23 cellular contexts compared by ENCODE assay signal in genomic region chr19:53844849-53845246, GRCh38. TPM values are rescaled to one million over a fixed set of nuclear protein-coding genes. Genes with fewer than 3 reads are reported as not detected.
DNase-seq lines count a peak whose midpoint lies in the region; ATAC-seq, FAIRE-seq and TF ChIP-seq lines count a peak whose summit lies in the region.
"Had no signal": no experiment of that assay in that cellular context is flagged by ENCODE, and none has a peak within 500 bp of the region (broad histone marks: within the 10 kb centered on the region; RNA-seq: fewer than 3 reads in every experiment).

No MANE protein-coding gene starts in this region.

- H2AFZ ChIP-seq in GM23248 = no peak overlapping the region

- no peaks in the 10 kb centered on the region for H3K36me3 Mint-ChIP-seq in CD14-positive monocyte
- H3K36me3 Mint-ChIP-seq in naive thymus-derived CD4-positive, alpha-beta T cell = peaks cover 0 to 5% (median 0%) of the 10 kb centered on the region in 5 donors

- H3K9me3 ChIP-seq in naive thymus-derived CD4-positive, alpha-beta T cell (ENCODE audit: control insufficient read depth in 2 of 3, low read length in 3 of 3) = no peaks in the 10 kb centered on the region
- H3K9me3 ChIP-seq in GM23248 (ENCODE audit: low read depth) = no peaks in the 10 kb centered on the region

- H3K27me3 Mint-ChIP-seq in CD14-positive monocyte (ENCODE audit: low read depth in 3 of 3) = peaks cover 0 to 2% (median 0%) of the 10 kb centered on the region in 3 donors
- peaks cover 18 to 30% (median 23%) of the 10 kb centered on the region in 5 donors for H3K27me3 Mint-ChIP-seq in naive thymus-derived CD4-positive, alpha-beta T cell

- 90 to 93% methylated on average over 9 of the region's 9 CpGs for WGBS in GM23248 (ENCODE audit: low coverage in 1 of 2, low lambda C conversion rate in 2 of 2, missing lambda C conversion rate in 2 of 2), 2 experiments

- intact Hi-C loops in CD14-positive monocyte (cut with micrococcal nuclease) = loop anchor here (5.0 kb wide), 1 partner anchor 37 kb away; the partner anchor contains the start of gene PRKCG (in 2 of the 2)
- intact Hi-C loops in naive thymus-derived CD4-positive, alpha-beta T cell (cut with micrococcal nuclease) = loop anchor here in 1 of 2 donors (5.0 kb wide), 1 partner anchor 648 kb away; no protein-coding TSS in a partner anchor

- in situ Hi-C loops in GM23248 (cut with MboI) = no loop called here

- H3K4me3 ChIP-seq in naive thymus-derived CD4-positive, alpha-beta T cell (ENCODE audit: low read length) = no peak overlapping the region
- no peak overlapping the region for H3K4me3 ChIP-seq in GM23248
- H3K4me3 ChIP-seq: K562 had no signal

- peak overlapping the region; percentile 21 to 48 for H3K4me3 Mint-ChIP-seq in CD14-positive monocyte
- H3K4me3 Mint-ChIP-seq in naive thymus-derived CD4-positive, alpha-beta T cell = no peak overlapping the region

- H3K4me2 ChIP-seq in GM23248 (ENCODE audit: unreplicated experiment) = no peak overlapping the region

- H3K36me3 ChIP-seq in naive thymus-derived CD4-positive, alpha-beta T cell (ENCODE audit: control insufficient read depth in 2 of 3, insufficient read depth in 3 of 3, low read length in 3 of 3) = no peaks in the 10 kb centered on the region
- H3K36me3 ChIP-seq in GM23248 (ENCODE audit: low read depth) = no peaks in the 10 kb centered on the region

- H3K9me3 Mint-ChIP-seq in CD14-positive monocyte = peaks cover 0 to 3% (median 0%) of the 10 kb centered on the region in 7 donors
- peaks cover 0 to 2% (median 0%) of the 10 kb centered on the region in 11 donors for H3K9me3 Mint-ChIP-seq in naive thymus-derived CD4-positive, alpha-beta T cell

- ATAC-seq in naive thymus-derived CD4-positive, alpha-beta T cell = peak; percentile 63
- ATAC-seq: K562 had no signal

- peaks cover 0 to 3% of the 10 kb centered on the region in 2 donors for H3K4me1 ChIP-seq in naive thymus-derived CD4-positive, alpha-beta T cell (ENCODE audit: control insufficient read depth in 2 of 2, insufficient read depth in 2 of 2, low read length in 2 of 2)
- peaks cover 24% of the 10 kb centered on the region for H3K4me1 ChIP-seq in GM23248 (ENCODE audit: insufficient read depth)

- CTCF ChIA-PET in naive thymus-derived CD4-positive, alpha-beta T cell (lab: Charles Lee) = no interaction called here

- H3K27ac Mint-ChIP-seq in CD14-positive monocyte = peak overlapping the region; percentile 77 to 98 (median 95)
- no peak overlapping the region for H3K27ac Mint-ChIP-seq in naive thymus-derived CD4-positive, alpha-beta T cell

- peaks cover 76% of the 10 kb centered on the region for H3K4me1 Mint-ChIP-seq in CD14-positive monocyte
- peaks cover 0 to 7% (median 5%) of the 10 kb centered on the region in 7 donors for H3K4me1 Mint-ChIP-seq in naive thymus-derived CD4-positive, alpha-beta T cell

- no peaks in the 10 kb centered on the region for H3K79me2 ChIP-seq in GM23248 (ENCODE audit: insufficient read depth)

- no peak overlapping the region for H3K27ac ChIP-seq in naive thymus-derived CD4-positive, alpha-beta T cell (ENCODE audit: low read depth, low read length)
- no peak overlapping the region for H3K27ac ChIP-seq in GM23248

- FAIRE-seq in D721Med (lab: Jason Lieb, UNC) = no peak
- FAIRE-seq: GM19239, K562, RCC 7860 had no signal

- H3K27me3 ChIP-seq in naive thymus-derived CD4-positive, alpha-beta T cell (ENCODE audit: control insufficient read depth in 2 of 2, insufficient read depth in 2 of 2, low read length in 2 of 2) = peaks cover 0 to 4% of the 10 kb centered on the region in 2 donors
- H3K27me3 ChIP-seq in GM23248 (replicated peaks; ENCODE audit: insufficient read depth) = no peaks in the 10 kb centered on the region

- DNase-seq in CD14-positive monocyte (ENCODE audit: low spot score) (peak; percentile 89), MV-4-11 (lab: John Stamatoyannopoulos, UW) (peak; percentile 80), SIG-M5 (lab: John Stamatoyannopoulos, UW) (peak; percentile 17), GM23248 (no peak), DMS 273 treated with DMSO at 0.1 percent for 48 hours (lab: John Stamatoyannopoulos, UW) (no peak), D721Med (ENCODE audit: insufficient read length, low spot score) (no peak), kidney glomerular epithelial cell (lab: John Stamatoyannopoulos, UW) (no peak)
- no peak for DNase-seq in naive thymus-derived CD4-positive, alpha-beta T cell
- DNase-seq: C1 segment of cervical spinal cord, GF-D8, HCEC 1CT, NCI-H1048, NCI-H1436, NCI-H1930, NCI-H345, NCI-H524 treated with DMSO at 0.1 percent for 48 hours, Right ventricle myocardium superior, T-helper 1 cell had no signal

- POLR2A ChIA-PET in naive thymus-derived CD4-positive, alpha-beta T cell (lab: Charles Lee) = no interaction called here

- H3F3A ChIP-seq in GM23248 (ENCODE audit: insufficient read depth) = peaks cover 29% of the 10 kb centered on the region

- TF ChIP-seq CTCF in CD14-positive monocyte (IDR thresholded peaks at IDR 0.05) (no peak), D721Med (IDR thresholded peaks at IDR 0.05; ENCODE audit: insufficient read depth, missing control alignments) (no peak)

- H4K20me1 ChIP-seq in GM23248 (ENCODE audit: insufficient read depth) = no peaks in the 10 kb centered on the region

- H3K9me2 ChIP-seq in GM23248 (ENCODE audit: insufficient read depth) = no peaks in the 10 kb centered on the region

- H3K9ac ChIP-seq in GM23248 = no peak overlapping the region

RNA-seq across cellular contexts. Expression of gene NLRP12, which starts 20.7 kb away (rescaled TPM):
- 10 to 100 TPM; 47.0 to 64.9 TPM for polyA plus RNA-seq in CD14-positive monocyte
- 10 to 100 TPM in 1 of 5 experiments, 1 to 10 TPM in 1, under 1 TPM in 1, not detected in 2; 0.14 to 16.1 (median 1.8) TPM for total RNA-seq in naive thymus-derived CD4-positive, alpha-beta T cell
- polyA plus RNA-seq in naive thymus-derived CD4-positive, alpha-beta T cell = not detected
- not detected in 2 replicates for total RNA-seq in GM23248 (2014; rRNA removed; shearing (Covaris generic))
- polyA plus RNA-seq in GM23248 (2016; fragmentation: Nextera tagmentation; extraction: Ambion mirVana) = not detected in 2 replicates
- total RNA-seq: A673, K562, OCI-LY7 had no signal
- polyA plus RNA-seq: K562 had no signal

RNA-seq across cellular contexts. Expression of gene MYADM, which starts 22.8 kb away (rescaled TPM):
- polyA plus RNA-seq in CD14-positive monocyte = 100 to 1,000 TPM; 254 to 310 TPM
- 100 to 1,000 TPM in 3 of 5 experiments, 10 to 100 TPM in 2; 51.5 to 524 (median 116) TPM for total RNA-seq in naive thymus-derived CD4-positive, alpha-beta T cell
- polyA plus RNA-seq in naive thymus-derived CD4-positive, alpha-beta T cell = 10 to 100 TPM; 60.6 to 61.3 TPM
- total RNA-seq in GM23248 (2014; rRNA removed; shearing (Covaris generic)) = 74.8 and 85.9 TPM in 2 replicates
- polyA plus RNA-seq in GM23248 (2016; fragmentation: Nextera tagmentation; extraction: Ambion mirVana) = 222 and 226 TPM in 2 replicates

RNA-seq across cellular contexts. Expression of gene PRKCG, which starts 37.1 kb away (rescaled TPM):
- not detected for polyA plus RNA-seq in CD14-positive monocyte
- total RNA-seq in naive thymus-derived CD4-positive, alpha-beta T cell = 1 to 10 TPM in 2 of 5 experiments, not detected in 3; 1.6 to 2.4 TPM
- under 1 TPM in 1 of 2 donors, not detected in 1; 0.05 TPM for polyA plus RNA-seq in naive thymus-derived CD4-positive, alpha-beta T cell
- total RNA-seq in GM23248 (2014; rRNA removed; shearing (Covaris generic)) = not detected in 2 replicates
- not detected in 2 replicates for polyA plus RNA-seq in GM23248 (2016; fragmentation: Nextera tagmentation; extraction: Ambion mirVana)
- total RNA-seq: K562, OCI-LY7, Right ventricle myocardium superior had no signal
- polyA plus RNA-seq: K562 had no signal

Comparison
In these comparisons a context has a peak if more than half of its experiments do, and no peak if none do; other contexts are left out.
1. DNase-seq: peak in CD14-positive monocyte (single experiment), MV-4-11 (single experiment) and SIG-M5 (single experiment); none in naive thymus-derived CD4-positive, alpha-beta T cell (0 of 9), GM23248 (single experiment), DMS 273 treated with DMSO at 0.1 percent for 48 hours (single experiment), D721Med (single experiment) and kidney glomerular epithelial cell (single experiment).
2. H3K27ac Mint-ChIP-seq: peak in CD14-positive monocyte (7 of 7); none in naive thymus-derived CD4-positive, alpha-beta T cell (0 of 9).
3. H3K4me3 Mint-ChIP-seq: peak in CD14-positive monocyte (2 of 2); none in naive thymus-derived CD4-positive, alpha-beta T cell (0 of 10).
4. RNA of gene NLRP12, which starts 20.7 kb away (polyA plus RNA-seq): 47.0 to 64.9 TPM in CD14-positive monocyte; not detected in naive thymus-derived CD4-positive, alpha-beta T cell and not detected in GM23248; every median in the first group is over 10 times any median in the second.